16 cellular contexts compared by ENCODE assay signal in the genomic region with DNA sequence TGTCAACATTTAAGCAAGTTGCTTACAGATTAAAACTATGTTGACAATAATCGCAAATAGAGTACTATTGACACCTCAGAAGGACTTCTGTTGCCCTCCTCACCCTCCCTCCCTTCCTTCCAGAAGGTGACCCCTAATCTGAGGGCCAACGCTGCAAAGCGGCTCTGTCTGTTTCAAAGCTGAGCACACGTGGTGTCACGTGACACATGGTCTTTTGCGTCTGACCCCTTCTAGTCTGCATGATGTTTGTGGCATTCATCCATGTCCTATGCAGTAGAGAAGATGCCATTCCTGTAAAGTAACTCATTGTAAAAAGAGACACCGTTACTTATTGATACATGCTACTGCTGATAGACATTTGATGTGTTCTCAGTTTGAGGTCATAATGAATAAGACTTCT.
DNase-seq lines count a peak whose midpoint lies in the region; ATAC-seq and TF ChIP-seq lines count a peak whose summit lies in the region.
"Had no signal": no experiment of that assay in that cellular context is flagged by ENCODE, and none has a peak within 500 bp of the region (broad histone marks: within the 10 kb centered on the region; RNA-seq: fewer than 3 reads in every experiment).

No MANE protein-coding gene starts in this region.

- peaks cover 17% of the 10 kb centered on the region for H3K9me3 Mint-ChIP-seq in chondrocyte (ENCODE audit: low read depth)
- H3K9me3 Mint-ChIP-seq: T-helper 2 cell treated with Interferon-gamma antibody and Interleukin-4, amounts not matched to agents 5 μg/mL and 100 μg/mL, for 36 hours had no signal

- no peaks in the 10 kb centered on the region for H4K20me1 ChIP-seq in osteoblast (ENCODE audit: insufficient read depth, low read length)

- BruUV-seq in Panc1 (replicated peaks; lab: Mats Ljungman, UMichigan): no TSS peak

- POLR2A ChIA-PET in Panc1 (lab: Charles Lee): no interaction called here

- WGBS in transverse colon (ENCODE audit: low coverage in 1 of 2), 2 donors: 76 to 86% methylated on average over 1 to 7 of the region's 7 CpGs

- no peak for TF ChIP-seq EP300 in transverse colon (IDR thresholded peaks at IDR 0.05; ENCODE audit: low read depth)

- H3K36me3 Mint-ChIP-seq in chondrocyte (ENCODE audit: low read depth): peaks cover 10% of the 10 kb centered on the region

- H3K4me2 ChIP-seq in osteoblast (ENCODE audit: insufficient read depth, low read length): peak overlapping the region; percentile 33

- no peak for TF ChIP-seq POLR2A in transverse colon (IDR thresholded peaks at IDR 0.05)

- H3K4me1 Mint-ChIP-seq in chondrocyte (ENCODE audit: low read depth): peaks cover 81% of the 10 kb centered on the region
- H3K4me1 Mint-ChIP-seq: activated B cell treated with CpG ODN at 0.5 μM for 24 hours, B cell, neural crest cell had no signal

- H3K4me3 Mint-ChIP-seq in chondrocyte (ENCODE audit: unreplicated experiment): no peak overlapping the region
- H3K4me3 Mint-ChIP-seq: activated B cell treated with CpG ODN at 0.5 μM for 24 hours; B cell; neural crest cell; T-helper 2 cell treated with Interferon-gamma antibody and Interleukin-4, amounts not matched to agents 5 μg/mL and 100 μg/mL, for 36 hours had no signal

- H3K9me3 ChIP-seq in Panc1 (ENCODE audit: control insufficient read depth, insufficient read depth, low read depth, low read length) (peaks cover 24% of the 10 kb centered on the region; the same call in 1 of the 2 replicates), osteoblast (ENCODE audit: low read depth, low read length) (no peaks in the 10 kb centered on the region), transverse colon (no peaks in the 10 kb centered on the region)

- CTCF ChIA-PET in Panc1 (lab: Charles Lee): no interaction called here

- H3K36me3 ChIP-seq in Panc1 (ENCODE audit: control insufficient read depth, insufficient read depth, low read length): no peaks in the 10 kb centered on the region
- no peaks in the 10 kb centered on the region for H3K36me3 ChIP-seq in osteoblast (ENCODE audit: insufficient read depth, low read length)
- no peaks in the 10 kb centered on the region for H3K36me3 ChIP-seq in transverse colon

- H3K27me3 ChIP-seq in Panc1 (ENCODE audit: control insufficient read depth, insufficient read depth, low read length) (no peaks in the 10 kb centered on the region), osteoblast (ENCODE audit: insufficient read depth, low read length) (no peaks in the 10 kb centered on the region), transverse colon (no peaks in the 10 kb centered on the region)

- H3K27ac Mint-ChIP-seq in chondrocyte (ENCODE audit: unreplicated experiment): peak overlapping the region; percentile 95
- H3K27ac Mint-ChIP-seq: activated B cell treated with CpG ODN at 0.5 μM for 24 hours; B cell; T-helper 2 cell treated with Interferon-gamma antibody and Interleukin-4, amounts not matched to agents 5 μg/mL and 100 μg/mL, for 36 hours had no signal

- ATAC-seq in Panc1: no peak
- ATAC-seq: stimulated activated naive CD8-positive, alpha-beta T cell treated with anti-CD3 and anti-CD28 coated beads, Interleukin-15, Interleukin-2, amounts not matched to agents 100 U/mL and 50 U/mL, for 24 hours had no signal

- in situ Hi-C loops in Panc1 (cut with HindIII; ENCODE audit: low pct_unique_long_range_greater_than_20kb, low sequenced_read_pairs) (no loop called here), transverse colon (cut with MboI; ENCODE audit: low pct_ligation_motif_present in 1 of 4, low pct_unique_long_range_greater_than_20kb in 1 of 4, low sequenced_read_pairs in 3 of 4) (no loop called here)

- no peaks in the 10 kb centered on the region for H3K27me3 Mint-ChIP-seq in chondrocyte (ENCODE audit: low read depth)
- H3K27me3 Mint-ChIP-seq: activated B cell treated with CpG ODN at 0.5 μM for 24 hours, B cell had no signal

- intact Hi-C loops in Panc1 (cut with micrococcal nuclease; ENCODE audit: unreplicated experiment): no loop called here
- intact Hi-C loops in transverse colon (cut with DNase I; ENCODE audit: low total_unique reads): no loop called here

- H3K27ac ChIP-seq in Panc1 (ENCODE audit: low read length): peak overlapping the region; percentile 91
- peak overlapping the region; percentile 85 for H3K27ac ChIP-seq in osteoblast (ENCODE audit: low read depth, low read length)
- peak overlapping the region; percentile 62 to 84 (median 71) for H3K27ac ChIP-seq in transverse colon

- H3K4me3 ChIP-seq in Panc1 (ENCODE audit: low read depth in 2 of 2, low read length in 2 of 2) (no peak overlapping the region), osteoblast (ENCODE audit: insufficient read depth, low read length) (no peak overlapping the region), transverse colon (no peak overlapping the region)

- H3K79me2 ChIP-seq in osteoblast (ENCODE audit: insufficient read depth, low read length): no peaks in the 10 kb centered on the region

- H2AFZ ChIP-seq in osteoblast (ENCODE audit: low read length): no peak overlapping the region

- H3K4me1 ChIP-seq in Panc1 (ENCODE audit: control insufficient read depth, insufficient read depth, low read length) (peaks cover 16% of the 10 kb centered on the region), osteoblast (ENCODE audit: insufficient read depth, low read length) (peaks cover 56% of the 10 kb centered on the region), transverse colon (peaks cover 0 to 30% (median 0%) of the 10 kb centered on the region in 4 donors)

- DNase-seq in Panc1 (ENCODE audit: low read depth, low spot score) (no peak), chondrocyte (ENCODE audit: low spot score) (no peak), osteoblast (ENCODE audit: insufficient read length, low spot score, missing footprints) (no peak), transverse colon (no peak), OCI-M2 (lab: John Stamatoyannopoulos, UW; ENCODE audit: unreplicated experiment) (no peak), activated T-cell treated with anti-CD3 and anti-CD28 coated beads for 4 hours (no peak)
- DNase-seq in activated CD8-positive, alpha-beta memory T cell treated with anti-CD3 and anti-CD28 coated beads for 24 hours: no peak
- DNase-seq: activated B cell treated with CpG ODN at 0.5 μM for 24 hours; activated effector memory CD4-positive, alpha-beta T cell treated with Interleukin-2 at 50 U/mL for 16 hours; Calu3; mesendoderm; NCI-H526; stimulated activated naive CD8-positive, alpha-beta T cell treated with anti-CD3 and anti-CD28 coated beads, Interleukin-15, Interleukin-2, amounts not matched to agents 100 U/mL and 50 U/mL, for 24 hours had no signal

- no peak for TF ChIP-seq CTCF in Panc1 (IDR thresholded peaks at IDR 0.05)
- TF ChIP-seq CTCF in chondrocyte (IDR thresholded peaks at IDR 0.05): no peak
- no peak for TF ChIP-seq CTCF in osteoblast (IDR thresholded peaks at IDR 0.05; ENCODE audit: extremely low read depth, low read depth, low read length)
- TF ChIP-seq CTCF in transverse colon (IDR thresholded peaks at IDR 0.05): no peak
